In genomic region chr14:70391493-70392391, GRCh38 we compare ENCODE assay signal across 17 cellular contexts.
"Had no signal": no experiment of that assay in that cellular context is flagged by ENCODE, and none has a peak within 500 bp of the region (broad histone marks: within the 10 kb centered on the region; RNA-seq: fewer than 3 reads in every experiment).

No MANE protein-coding gene starts in this region.

- H3K27ac ChIP-seq: body of pancreas, coronary artery had no signal

- H3K27me3 Mint-ChIP-seq: activated CD4-positive, alpha-beta T cell treated with anti-CD3 and anti-CD28 coated beads, Interleukin-2, amount 10 ng/mL, durations not matched to agents 7 days and 5 days; activated naive CD8-positive, alpha-beta T cell treated with anti-CD3 and anti-CD28 coated beads for 36 hours; naive thymus-derived CD4-positive, alpha-beta T cell had no signal

- H3K9me3 Mint-ChIP-seq: activated CD4-positive, alpha-beta T cell treated with anti-CD3 and anti-CD28 coated beads, Interleukin-2, amount 10 ng/mL, durations not matched to agents 7 days and 5 days had no signal

- ATAC-seq: body of pancreas; naive thymus-derived CD4-positive, alpha-beta T cell had no signal

- H3K4me1 Mint-ChIP-seq: activated CD4-positive, alpha-beta T cell treated with anti-CD3 and anti-CD28 coated beads, Interleukin-2, amount 10 ng/mL, durations not matched to agents 7 days and 5 days had no signal

- H3K9me3 ChIP-seq: body of pancreas had no signal

- H3K27me3 ChIP-seq: body of pancreas had no signal

- H3K4me3 Mint-ChIP-seq: activated CD4-positive, alpha-beta T cell treated with anti-CD3 and anti-CD28 coated beads, Interleukin-2, amount 10 ng/mL, durations not matched to agents 7 days and 5 days; activated naive CD8-positive, alpha-beta T cell treated with anti-CD3 and anti-CD28 coated beads for 36 hours; naive thymus-derived CD4-positive, alpha-beta T cell had no signal

- DNase-seq: activated CD4-positive, alpha-beta T cell treated with anti-CD3 and anti-CD28 coated beads, Interleukin-2, amount 10 ng/mL, durations not matched to agents 7 days and 5 days; activated CD4-positive, CD25-positive, alpha-beta regulatory T cell; activated CD8-positive, alpha-beta memory T cell treated with anti-CD3 and anti-CD28 coated beads for 24 hours; activated naive CD8-positive, alpha-beta T cell treated with anti-CD3 and anti-CD28 coated beads for 36 hours; amygdala; body of pancreas; caudate nucleus; glutamatergic neuron; kidney glomerular epithelial cell; mesendoderm; naive thymus-derived CD4-positive, alpha-beta T cell; stimulated activated CD4-positive, alpha-beta T cell treated with anti-CD3 and anti-CD28 coated beads, Interleukin-2, amount 100 ng/mL, for 48 hours; stimulated activated naive CD4-positive, alpha-beta T cell; T-helper 2 cell; trophoblast cell had no signal

- H3K27ac Mint-ChIP-seq: activated CD4-positive, alpha-beta T cell treated with anti-CD3 and anti-CD28 coated beads, Interleukin-2, amount 10 ng/mL, durations not matched to agents 7 days and 5 days; activated naive CD8-positive, alpha-beta T cell treated with anti-CD3 and anti-CD28 coated beads for 36 hours; naive thymus-derived CD4-positive, alpha-beta T cell had no signal

- FAIRE-seq: TTC549 had no signal

- H3K4me1 ChIP-seq: body of pancreas had no signal

- H3K4me3 ChIP-seq: body of pancreas, coronary artery had no signal
